26 cellular contexts compared by ENCODE assay signal in the genomic region with DNA sequence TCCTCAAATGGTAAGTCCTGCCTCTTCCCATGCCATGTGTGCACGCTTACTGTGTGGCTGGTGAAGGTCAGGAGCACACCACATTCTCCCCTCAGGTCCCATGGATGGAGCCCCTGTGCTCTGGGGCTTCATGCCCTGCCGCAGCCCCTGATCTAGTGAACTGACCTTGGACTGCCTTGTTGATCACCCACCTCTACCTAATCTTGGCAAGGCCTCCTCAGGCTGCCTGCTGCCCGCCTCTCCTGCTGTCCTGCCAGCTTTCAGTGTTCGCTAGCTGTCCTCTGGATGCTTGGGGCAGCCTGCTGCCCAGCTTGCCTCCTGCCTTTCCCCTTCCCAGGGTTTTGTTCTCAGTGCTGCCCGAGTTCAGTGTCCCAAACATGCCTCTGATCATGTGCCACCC. TPM values are rescaled to one million over a fixed set of nuclear protein-coding genes. Genes with fewer than 3 reads are reported as not detected.
DNase-seq lines count a peak whose midpoint lies in the region; ATAC-seq and TF ChIP-seq lines count a peak whose summit lies in the region.
"Had no signal": no experiment of that assay in that cellular context is flagged by ENCODE, and none has a peak within 500 bp of the region (broad histone marks: within the 10 kb centered on the region; RNA-seq: fewer than 3 reads in every experiment).

No MANE protein-coding gene starts in this region.

- H3K27me3 ChIP-seq in heart right ventricle, result no peaks in the 10 kb centered on the region
- H3K27me3 ChIP-seq in esophagus muscularis mucosa, result no peaks in the 10 kb centered on the region
- H3K27me3 ChIP-seq: BLaER1, MG63, SJSA1 had no signal

- H3K36me3 ChIP-seq in heart right ventricle, result peaks cover 0 to 98% (median 3%) of the 10 kb centered on the region in 9 donors
- H3K36me3 ChIP-seq in esophagus muscularis mucosa, result peaks cover 14 to 88% (median 76%) of the 10 kb centered on the region in 4 donors

- H3K4me1 ChIP-seq in heart right ventricle (peaks cover 0 to 17% (median 6%) of the 10 kb centered on the region in 9 donors), esophagus muscularis mucosa (peaks cover 0 to 10% (median 2%) of the 10 kb centered on the region in 4 donors)
- H3K4me1 ChIP-seq: BLaER1, HAP-1, SJSA1 had no signal

- peaks cover 31% of the 10 kb centered on the region for H3K36me3 Mint-ChIP-seq in WTC11
- H3K36me3 Mint-ChIP-seq in stimulated activated effector memory CD8-positive, alpha-beta T cell treated with anti-CD3 and anti-CD28 coated beads, Interleukin-12 subunit alpha, Interleukin-12 subunit beta, amount 100 ng/mL, for 72 hours, result peaks cover 94% of the 10 kb centered on the region

- H3K4me3 Mint-ChIP-seq in WTC11, result no peak overlapping the region
- H3K4me3 Mint-ChIP-seq in stimulated activated effector memory CD8-positive, alpha-beta T cell treated with anti-CD3 and anti-CD28 coated beads, Interleukin-12 subunit alpha, Interleukin-12 subunit beta, amount 100 ng/mL, for 72 hours, result no peak overlapping the region
- H3K4me3 Mint-ChIP-seq: CD4-positive, alpha-beta T cell; GM23338; HFFc6 had no signal

- peak; percentile 69 for ATAC-seq in Right ventricle myocardium inferior
- no peak for ATAC-seq in left cardiac atrium
- no peak for ATAC-seq in WTC11
- ATAC-seq in heart right ventricle, result peak in 7 of 8 donors; percentile 44 to 82 (median 62)
- ATAC-seq in stimulated activated effector memory CD8-positive, alpha-beta T cell treated with anti-CD3 and anti-CD28 coated beads, Interleukin-12 subunit alpha, Interleukin-12 subunit beta, amount 100 ng/mL, for 72 hours, result no peak
- no peak for ATAC-seq in HG03432 (IDR thresholded peaks at IDR 0.05; ENCODE audit: unreplicated experiment)
- ATAC-seq: GM12878, GM23338, PC-3 had no signal

- intact Hi-C loops in Right ventricle myocardium inferior (cut with DNase I), result no loop called here
- intact Hi-C loops in left cardiac atrium (cut with DNase I), result no loop called here
- intact Hi-C loops in heart right ventricle (cut with DNase I), result no loop called here
- intact Hi-C loops in esophagus muscularis mucosa (cut with DNase I), result no loop called here

- H3K27ac ChIP-seq in heart right ventricle, result peak overlapping the region in 3 of 10 donors; percentile 2 to 54 (median 36)
- no peak overlapping the region for H3K27ac ChIP-seq in esophagus muscularis mucosa (replicated peaks in 1 of 4)
- H3K27ac ChIP-seq: BLaER1, SJSA1 had no signal

- H3K4me3 ChIP-seq in heart right ventricle (no peak overlapping the region), esophagus muscularis mucosa (no peak overlapping the region)
- H3K4me3 ChIP-seq: BLaER1, GM12878, GM23338, HAP-1, MG63, SJSA1 had no signal

- H3K9me3 Mint-ChIP-seq in WTC11, result no peaks in the 10 kb centered on the region
- no peaks in the 10 kb centered on the region for H3K9me3 Mint-ChIP-seq in stimulated activated effector memory CD8-positive, alpha-beta T cell treated with anti-CD3 and anti-CD28 coated beads, Interleukin-12 subunit alpha, Interleukin-12 subunit beta, amount 100 ng/mL, for 72 hours
- H3K9me3 Mint-ChIP-seq: CD4-positive, alpha-beta T cell; GM23338; HFFc6 had no signal

- no peak for TF ChIP-seq EP300 in esophagus muscularis mucosa (IDR thresholded peaks at IDR 0.05)

- H3K27me3 Mint-ChIP-seq in WTC11 (ENCODE audit: low read depth), result no peaks in the 10 kb centered on the region
- H3K27me3 Mint-ChIP-seq: CD4-positive, alpha-beta T cell had no signal

- TF ChIP-seq CTCF in WTC11 (IDR thresholded peaks at IDR 0.05) (no peak), heart right ventricle (IDR thresholded peaks at IDR 0.05) (no peak), esophagus muscularis mucosa (IDR thresholded peaks at IDR 0.05) (no peak)

- no peak for TF ChIP-seq POLR2A in esophagus muscularis mucosa (IDR thresholded peaks at IDR 0.05; ENCODE audit: low read depth)

- 69 to 80% methylated on average over 5 of the region's 5 CpGs for WGBS in heart right ventricle, 2 donors
- 96% methylated on average over 5 of the region's 5 CpGs for WGBS in esophagus muscularis mucosa

- POLR2A ChIA-PET in WTC11 (lab: Charles Lee), result no interaction called here

- DNase-seq in Right ventricle myocardium inferior (ENCODE audit: missing footprints), result peak; percentile 75
- DNase-seq in left cardiac atrium, result no peak
- no peak for DNase-seq in WTC11 (ENCODE audit: low spot score)
- DNase-seq in heart right ventricle, result peak in 1 of 2 donors; percentile 32
- no peak for DNase-seq in stimulated activated effector memory CD8-positive, alpha-beta T cell treated with anti-CD3 and anti-CD28 coated beads, Interleukin-12 subunit alpha, Interleukin-12 subunit beta, amount 100 ng/mL, for 72 hours (ENCODE audit: low spot score in 2 of 2)
- DNase-seq in esophagus muscularis mucosa (ENCODE audit: extremely low spot score), result no peak
- DNase-seq: CD4-positive, alpha-beta T cell; HFFc6; IMR-90; KG1; MG63; NCI-H1105 treated with DMSO at 0.1 percent for 48 hours; NCI-H146; NCI-H1930; NCI-H2107; NCI-H524; NCI-H748 treated with DMSO at 0.1 percent for 48 hours; PC-3 had no signal

- H3K4me1 Mint-ChIP-seq in WTC11, result no peaks in the 10 kb centered on the region
- H3K4me1 Mint-ChIP-seq in stimulated activated effector memory CD8-positive, alpha-beta T cell treated with anti-CD3 and anti-CD28 coated beads, Interleukin-12 subunit alpha, Interleukin-12 subunit beta, amount 100 ng/mL, for 72 hours, result peaks cover 11% of the 10 kb centered on the region
- H3K4me1 Mint-ChIP-seq: GM23338 had no signal

- no peaks in the 10 kb centered on the region for H3K9me3 ChIP-seq in heart right ventricle
- no peaks in the 10 kb centered on the region for H3K9me3 ChIP-seq in esophagus muscularis mucosa
- H3K9me3 ChIP-seq: BLaER1, HAP-1, MG63, SJSA1 had no signal

- CTCF ChIA-PET in WTC11 (lab: Charles Lee), result no interaction called here

- H3K27ac Mint-ChIP-seq in WTC11, result 0 out of 2 replicates have a peak overlapping the region, but pooled peaks have one; percentile 30
- H3K27ac Mint-ChIP-seq in stimulated activated effector memory CD8-positive, alpha-beta T cell treated with anti-CD3 and anti-CD28 coated beads, Interleukin-12 subunit alpha, Interleukin-12 subunit beta, amount 100 ng/mL, for 72 hours, result peak overlapping the region; percentile 73
- H3K27ac Mint-ChIP-seq: CD4-positive, alpha-beta T cell; GM23338; HFFc6 had no signal

TF ChIP-seq in WTC11, 78 proteins besides CTCF, POLR2A, EP300 and RAD21 (continues in another document):
- TF ChIP-seq JUN (CRISPR knock-in tag; IDR thresholded peaks at IDR 0.05), result no peak
- no peak for TF ChIP-seq SMAD4 (CRISPR knock-in tag; IDR thresholded peaks at IDR 0.05)
- no peak for TF ChIP-seq SOX15 (CRISPR knock-in tag; IDR thresholded peaks at IDR 0.05)
- no peak for TF ChIP-seq ZNF423 (CRISPR knock-in tag; IDR thresholded peaks at IDR 0.05)
- TF ChIP-seq, protein P1, sequence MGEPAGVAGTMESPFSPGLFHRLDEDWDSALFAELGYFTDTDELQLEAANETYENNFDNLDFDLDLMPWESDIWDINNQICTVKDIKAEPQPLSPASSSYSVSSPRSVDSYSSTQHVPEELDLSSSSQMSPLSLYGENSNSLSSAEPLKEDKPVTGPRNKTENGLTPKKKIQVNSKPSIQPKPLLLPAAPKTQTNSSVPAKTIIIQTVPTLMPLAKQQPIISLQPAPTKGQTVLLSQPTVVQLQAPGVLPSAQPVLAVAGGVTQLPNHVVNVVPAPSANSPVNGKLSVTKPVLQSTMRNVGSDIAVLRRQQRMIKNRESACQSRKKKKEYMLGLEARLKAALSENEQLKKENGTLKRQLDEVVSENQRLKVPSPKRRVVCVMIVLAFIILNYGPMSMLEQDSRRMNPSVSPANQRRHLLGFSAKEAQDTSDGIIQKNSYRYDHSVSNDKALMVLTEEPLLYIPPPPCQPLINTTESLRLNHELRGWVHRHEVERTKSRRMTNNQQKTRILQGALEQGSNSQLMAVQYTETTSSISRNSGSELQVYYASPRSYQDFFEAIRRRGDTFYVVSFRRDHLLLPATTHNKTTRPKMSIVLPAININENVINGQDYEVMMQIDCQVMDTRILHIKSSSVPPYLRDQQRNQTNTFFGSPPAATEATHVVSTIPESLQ (CRISPR knock-in tag; IDR thresholded peaks at IDR 0.05), result no peak
- TF ChIP-seq, protein P2, sequence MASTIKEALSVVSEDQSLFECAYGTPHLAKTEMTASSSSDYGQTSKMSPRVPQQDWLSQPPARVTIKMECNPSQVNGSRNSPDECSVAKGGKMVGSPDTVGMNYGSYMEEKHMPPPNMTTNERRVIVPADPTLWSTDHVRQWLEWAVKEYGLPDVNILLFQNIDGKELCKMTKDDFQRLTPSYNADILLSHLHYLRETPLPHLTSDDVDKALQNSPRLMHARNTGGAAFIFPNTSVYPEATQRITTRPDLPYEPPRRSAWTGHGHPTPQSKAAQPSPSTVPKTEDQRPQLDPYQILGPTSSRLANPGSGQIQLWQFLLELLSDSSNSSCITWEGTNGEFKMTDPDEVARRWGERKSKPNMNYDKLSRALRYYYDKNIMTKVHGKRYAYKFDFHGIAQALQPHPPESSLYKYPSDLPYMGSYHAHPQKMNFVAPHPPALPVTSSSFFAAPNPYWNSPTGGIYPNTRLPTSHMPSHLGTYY (CRISPR knock-in tag; IDR thresholded peaks at IDR 0.05), result no peak
- no peak for TF ChIP-seq ZNF138 (CRISPR knock-in tag; conservative IDR thresholded peaks at IDR 0.05)
- no peak for TF ChIP-seq FOXP1 (CRISPR knock-in tag; IDR thresholded peaks at IDR 0.05; ENCODE audit: borderline replicate concordance)
- TF ChIP-seq TP53 (CRISPR knock-in tag; IDR thresholded peaks at IDR 0.05), result no peak
- TF ChIP-seq ETV6 (CRISPR knock-in tag; IDR thresholded peaks at IDR 0.05), result no peak
- TF ChIP-seq GABPB1 (CRISPR knock-in tag; IDR thresholded peaks at IDR 0.05), result no peak
- no peak for TF ChIP-seq JAZF1 (CRISPR knock-in tag; IDR thresholded peaks at IDR 0.05)

RNA-seq across cellular contexts. Expression of a gene that starts 38.1 kb away (rescaled TPM):
- total RNA-seq in Right ventricle myocardium inferior (43.0 TPM), left cardiac atrium (10 to 100 TPM; 35.1 to 38.1 TPM), WTC11 (2021) (72.5 to 79.2 TPM (median 79.0 TPM) in 3 replicates), heart right ventricle (10 to 100 TPM; 26.8 to 49.6 (median 34.1) TPM), esophagus muscularis mucosa (10 to 100 TPM; 30.0 to 78.5 (median 49.2) TPM)
- 10 to 100 TPM; 17.5 to 48.9 TPM for polyA plus RNA-seq in heart right ventricle

RNA-seq across cellular contexts. Expression of a gene that starts 44.0 kb away (rescaled TPM):
- total RNA-seq in Right ventricle myocardium inferior (not detected), left cardiac atrium (not detected), WTC11 (2021) (not detected in 3 replicates), heart right ventricle (not detected), esophagus muscularis mucosa (not detected)
- not detected for polyA plus RNA-seq in heart right ventricle
- total RNA-seq: CD4-positive, alpha-beta T cell; Daoy; GM12878; GM23338; HFFc6; IMR-90; PC-3; SJSA1 had no signal
- polyA plus RNA-seq: AG04450, GM12878, GM23338, IMR-90 had no signal

Comparison
In these comparisons a context has a peak if more than half of its experiments do, and no peak if none do; other contexts are left out.
1. ATAC-seq: peak in Right ventricle myocardium inferior (single experiment) and heart right ventricle (7 of 8); none in left cardiac atrium (0 of 2), WTC11 (single experiment), stimulated activated effector memory CD8-positive, alpha-beta T cell treated with anti-CD3 and anti-CD28 coated beads, Interleukin-12 subunit alpha, Interleukin-12 subunit beta, amount 100 ng/mL, for 72 hours (single experiment) and HG03432 (single experiment).